ENCODE assay signal across 1 cellular context in genomic region chr17:28951428-28951990, GRCh38.
TF ChIP-seq lines count a peak whose summit lies in the region.

Gene PHF12, minus strand, starts transcription at chr17:28951518. Its CDS starts 558 bp downstream, at chr17:28950960.

TF ChIP-seq in K562, 482 proteins besides CTCF, POLR2A, EP300 and RAD21 (continued from another document and continues in another):
- TF ChIP-seq HCFC1 (IDR thresholded peaks at IDR 0.05; ENCODE audit: low read depth, low read length) (peak; percentile 61; the same call in 1 of the 2 replicates), FOXK2 (conservative IDR thresholded peaks at IDR 0.05 in 1 of 2, IDR thresholded peaks at IDR 0.05 in 1 of 2; ENCODE audit: low read depth in 2 of 2) (peak; percentile 55 to 73; a peak in 3 of 4 replicates), ZNF24 (IDR thresholded peaks at IDR 0.05) (peak; percentile 100), OTX1 (CRISPR knock-in tag; IDR thresholded peaks at IDR 0.05) (no peak), CREM (IDR thresholded peaks at IDR 0.05; ENCODE audit: low read depth) (peak; percentile 52; the same call in 1 of the 2 replicates), CBFA2T2 (conservative IDR thresholded peaks at IDR 0.05) (no peak), MYC (IDR thresholded peaks at IDR 0.05; ENCODE audit: low read depth, low read length) (0 out of 2 replicates have a peak, but pooled peaks have one; percentile 34), MYC (CRISPR knock-in tag; IDR thresholded peaks at IDR 0.05; ENCODE audit: borderline replicate concordance, low read depth) (no peak), SIRT6 (IDR thresholded peaks at IDR 0.05; ENCODE audit: low read depth, low read length) (no peak), FIP1L1 (IDR thresholded peaks at IDR 0.05; ENCODE audit: low read depth, low read length, poor library complexity, severe bottlenecking) (peak; percentile 92), MAZ (CRISPR knock-in tag; conservative IDR thresholded peaks at IDR 0.05 in 1 of 2, IDR thresholded peaks at IDR 0.05 in 1 of 2) (peak; percentile 11 to 57; a peak in 1 of 4 replicates), RB1 (IDR thresholded peaks at IDR 0.05; ENCODE audit: low read depth) (peak; percentile 62; the same call in 1 of the 2 replicates), TFAP4 (CRISPR knock-in tag; IDR thresholded peaks at IDR 0.05; ENCODE audit: borderline replicate concordance) (no peak; the same call in 1 of the 2 replicates), ZSCAN29 (IDR thresholded peaks at IDR 0.05) (no peak), ZNF75A (CRISPR knock-in tag; IDR thresholded peaks at IDR 0.05) (no peak), ZKSCAN1 (IDR thresholded peaks at IDR 0.05; ENCODE audit: low read depth, low read length) (peak; percentile 72; the same call in 1 of the 2 replicates), TBP (optimal IDR thresholded peaks at IDR 0.05; ENCODE audit: low read depth, low read length) (peak; percentile 54), KDM4B (IDR thresholded peaks at IDR 0.05; ENCODE audit: borderline replicate concordance in 2 of 2, low read depth in 1 of 2) (0 out of 4 replicates have a peak, but pooled peaks of 1 of the 2 experiments have one; percentile 7), CREB3L1 (IDR thresholded peaks at IDR 0.05; ENCODE audit: borderline replicate concordance, low read depth) (peak; percentile 93), RBFOX2 (IDR thresholded peaks at IDR 0.05; ENCODE audit: low read depth, low read length) (peak; percentile 72), POLR2B (IDR thresholded peaks at IDR 0.05; ENCODE audit: low read depth, partially characterized antibody) (peak; percentile 99), PHF8 (IDR thresholded peaks at IDR 0.05; ENCODE audit: borderline replicate concordance, low read length) (peak; percentile 74), ZNF174 (CRISPR knock-in tag; IDR thresholded peaks at IDR 0.05) (no peak), PHF20 (IDR thresholded peaks at IDR 0.05; ENCODE audit: partially characterized antibody) (no peak), CREB1 (IDR thresholded peaks at IDR 0.05) (0 out of 2 replicates have a peak, but pooled peaks have one; percentile 36), CREB1 (CRISPR knock-in tag; IDR thresholded peaks at IDR 0.05) (no peak), SIX5 (IDR thresholded peaks at IDR 0.05; ENCODE audit: borderline replicate concordance in 1 of 2, insufficient read depth in 1 of 2, low read depth in 1 of 2, low read length in 2 of 2) (peak in 1 of 2 experiments; percentile 17; a peak in 1 of 4 replicates), HNRNPLL (IDR thresholded peaks at IDR 0.05; ENCODE audit: low read depth, low read length, poor library complexity, severe bottlenecking) (peak; percentile 100), MAFK (IDR thresholded peaks at IDR 0.05; ENCODE audit: low read length) (peak; percentile 25; the same call in 1 of the 2 replicates), HOXB6 (CRISPR knock-in tag; IDR thresholded peaks at IDR 0.05; ENCODE audit: borderline replicate concordance) (no peak), E2F1 (CRISPR knock-in tag; IDR thresholded peaks at IDR 0.05) (0 out of 2 replicates have a peak, but pooled peaks have one; percentile 69), RFX7 (CRISPR knock-in tag; IDR thresholded peaks at IDR 0.05) (no peak), ZNF655 (CRISPR knock-in tag; IDR thresholded peaks at IDR 0.05) (no peak), ZNF785 (CRISPR knock-in tag; IDR thresholded peaks at IDR 0.05) (no peak), MED1 (CRISPR knock-in tag; IDR thresholded peaks at IDR 0.05; ENCODE audit: borderline replicate concordance) (no peak), POLR2G (IDR thresholded peaks at IDR 0.05; ENCODE audit: low read depth, low read length) (peak; percentile 76), NRF1 (conservative IDR thresholded peaks at IDR 0.05 in 1 of 2, IDR thresholded peaks at IDR 0.05 in 1 of 2) (peak; percentile 100), NELFE (IDR thresholded peaks at IDR 0.05; ENCODE audit: insufficient read depth, insufficient read length) (no peak), ZNF263 (CRISPR knock-in tag; IDR thresholded peaks at IDR 0.05; ENCODE audit: borderline replicate concordance) (peak; percentile 63; the same call in 1 of the 2 replicates), TAF1 (IDR thresholded peaks at IDR 0.05; ENCODE audit: control insufficient read depth, extremely low read depth, insufficient read depth, low read length, severe bottlenecking) (peak; percentile 62), YY1 (IDR thresholded peaks at IDR 0.05; ENCODE audit: borderline replicate concordance in 1 of 3, control insufficient read depth in 1 of 3, extremely low read depth in 1 of 3, insufficient read depth in 3 of 3, insufficient read length in 1 of 3, insufficient replicate concordance in 2 of 3, low read depth in 1 of 3, low read length in 2 of 3) (peak; percentile 80 to 95 (median 93)), RBBP5 (IDR thresholded peaks at IDR 0.05; ENCODE audit: borderline replicate concordance, insufficient read depth, low read length, poor library complexity, severe bottlenecking) (peak; percentile 33), ESRRA (IDR thresholded peaks at IDR 0.05; ENCODE audit: borderline replicate concordance, low read depth) (peak; percentile 77; the same call in 1 of the 2 replicates), ZFX (CRISPR knock-in tag; IDR thresholded peaks at IDR 0.05) (peak; percentile 93), ETV6 (IDR thresholded peaks at IDR 0.05; ENCODE audit: borderline replicate concordance in 1 of 2, low read depth in 2 of 2, low read length in 1 of 2) (no peak), ETV6 (CRISPR knock-in tag; IDR thresholded peaks at IDR 0.05; ENCODE audit: borderline replicate concordance) (no peak), CXXC5 (CRISPR knock-in tag; IDR thresholded peaks at IDR 0.05) (peak; percentile 66; the same call in 1 of the 2 replicates), JUN (IDR thresholded peaks at IDR 0.05; ENCODE audit: borderline replicate concordance, low read depth, low read length) (peak; percentile 25; the same call in 1 of the 2 replicates), JUN (CRISPR knock-in tag; IDR thresholded peaks at IDR 0.05; ENCODE audit: borderline replicate concordance) (no peak), CCNT2 (IDR thresholded peaks at IDR 0.05; ENCODE audit: borderline replicate concordance, extremely low read depth, insufficient read length, low read depth, low read length) (peak; percentile 65), ZNF175 (CRISPR knock-in tag; IDR thresholded peaks at IDR 0.05; ENCODE audit: low read depth) (no peak), MGA (IDR thresholded peaks at IDR 0.05) (no peak), JUND (IDR thresholded peaks at IDR 0.05; ENCODE audit: borderline replicate concordance, low read depth, low read length) (peak; percentile 30; the same call in 1 of the 2 replicates), JUND (tag; IDR thresholded peaks at IDR 0.05; ENCODE audit: borderline replicate concordance, low read depth, low read length) (no peak), ERF (CRISPR knock-in tag; IDR thresholded peaks at IDR 0.05) (no peak), SIN3B (IDR thresholded peaks at IDR 0.05; ENCODE audit: low read depth) (no peak)
